Comparison of ENCODE assay signal across 13 cellular contexts in genomic region chr22:46750530-46750800, GRCh38. TPM values are rescaled to one million over a fixed set of nuclear protein-coding genes. Genes with fewer than 3 reads are reported as not detected.
A peak's percentile ranks its signal among the peaks of the same experiment; 100 is the strongest.
DNase-seq lines count a peak whose midpoint lies in the region; ATAC-seq and TF ChIP-seq lines count a peak whose summit lies in the region.
"Had no signal": no experiment of that assay in that cellular context is flagged by ENCODE, and none has a peak within 500 bp of the region (broad histone marks: within the 10 kb centered on the region; RNA-seq: fewer than 3 reads in every experiment).

No MANE protein-coding gene starts in this region.

- peak overlapping the region in 3 of 4 donors; percentile 38 to 60 (median 58) for H3K27ac ChIP-seq in tibial nerve
- H3K27ac ChIP-seq: KMS-11 had no signal

- WGBS in tibial nerve, 2 donors: 59 to 61% methylated on average over 5 of the region's 5 CpGs

- no peak for TF ChIP-seq EP300 in tibial nerve (IDR thresholded peaks at IDR 0.05)

- intact Hi-C loops in activated T-helper 2 cell treated with anti-CD3 and anti-CD28 coated beads, Interferon-gamma antibody, Interleukin-2, Interleukin-4, amounts not matched to agents 10 μg/mL and 5 μg/mL and 100 μg/mL, durations not matched to agents 14 hours and 24 hours and 36 hours (cut with micrococcal nuclease): no loop called here
- intact Hi-C loops in mucosa of descending colon (cut with DNase I, micrococcal nuclease): no loop called here

- H3K27me3 ChIP-seq in tibial nerve: peaks cover 0 to 15% of the 10 kb centered on the region in 2 donors

- peaks cover 24% of the 10 kb centered on the region for H3K4me1 Mint-ChIP-seq in activated naive CD8-positive, alpha-beta T cell treated with anti-CD3 and anti-CD28 coated beads, Interleukin-2, amount 10 ng/mL, durations not matched to agents 7 days and 5 days
- H3K4me1 Mint-ChIP-seq in activated naive CD8-positive, alpha-beta T cell treated with anti-CD3 and anti-CD28 coated beads for 36 hours: peaks cover 27% of the 10 kb centered on the region
- H3K4me1 Mint-ChIP-seq in activated T-helper 2 cell treated with anti-CD3 and anti-CD28 coated beads, Interferon-gamma antibody, Interleukin-2, Interleukin-4, amounts not matched to agents 10 μg/mL and 5 μg/mL and 100 μg/mL, durations not matched to agents 14 hours and 24 hours and 36 hours (ENCODE audit: low read depth): peaks cover 23% of the 10 kb centered on the region

- DNase-seq in activated naive CD8-positive, alpha-beta T cell treated with anti-CD3 and anti-CD28 coated beads, Interleukin-2, amount 10 ng/mL, durations not matched to agents 7 days and 5 days: no peak
- DNase-seq in activated naive CD8-positive, alpha-beta T cell treated with anti-CD3 and anti-CD28 coated beads for 36 hours: no peak
- DNase-seq in activated T-helper 2 cell treated with anti-CD3 and anti-CD28 coated beads, Interferon-gamma antibody, Interleukin-2, Interleukin-4, amounts not matched to agents 10 μg/mL and 5 μg/mL and 100 μg/mL, durations not matched to agents 14 hours and 24 hours and 36 hours (ENCODE audit: low spot score): no peak
- peak in 1 of 3 donors; percentile 50 for DNase-seq in mucosa of descending colon
- no peak for DNase-seq in tibial nerve (ENCODE audit: low spot score in 2 of 2)
- DNase-seq in HuH-7 (ENCODE audit: low spot score): no peak
- no peak for DNase-seq in stimulated activated naive CD4-positive, alpha-beta T cell (lab: John Stamatoyannopoulos, UW)
- DNase-seq: DMS53, NCI-H1694, NCI-H526 had no signal

- H3K27ac Mint-ChIP-seq in activated naive CD8-positive, alpha-beta T cell treated with anti-CD3 and anti-CD28 coated beads, Interleukin-2, amount 10 ng/mL, durations not matched to agents 7 days and 5 days: peak overlapping the region; percentile 97
- H3K27ac Mint-ChIP-seq in activated naive CD8-positive, alpha-beta T cell treated with anti-CD3 and anti-CD28 coated beads for 36 hours: no peak overlapping the region
- peak overlapping the region; percentile 85 for H3K27ac Mint-ChIP-seq in activated T-helper 2 cell treated with anti-CD3 and anti-CD28 coated beads, Interferon-gamma antibody, Interleukin-2, Interleukin-4, amounts not matched to agents 10 μg/mL and 5 μg/mL and 100 μg/mL, durations not matched to agents 14 hours and 24 hours and 36 hours
- H3K27ac Mint-ChIP-seq: nephron had no signal

- no peaks in the 10 kb centered on the region for H3K9me3 ChIP-seq in mucosa of descending colon
- no peaks in the 10 kb centered on the region for H3K9me3 ChIP-seq in tibial nerve

- H3K36me3 ChIP-seq in mucosa of descending colon (ENCODE audit: low read depth) (no peaks in the 10 kb centered on the region), tibial nerve (no peaks in the 10 kb centered on the region)

- H3K36me3 Mint-ChIP-seq in activated naive CD8-positive, alpha-beta T cell treated with anti-CD3 and anti-CD28 coated beads, Interleukin-2, amount 10 ng/mL, durations not matched to agents 7 days and 5 days: no peaks in the 10 kb centered on the region
- H3K36me3 Mint-ChIP-seq in activated naive CD8-positive, alpha-beta T cell treated with anti-CD3 and anti-CD28 coated beads for 36 hours: no peaks in the 10 kb centered on the region
- no peaks in the 10 kb centered on the region for H3K36me3 Mint-ChIP-seq in activated T-helper 2 cell treated with anti-CD3 and anti-CD28 coated beads, Interferon-gamma antibody, Interleukin-2, Interleukin-4, amounts not matched to agents 10 μg/mL and 5 μg/mL and 100 μg/mL, durations not matched to agents 14 hours and 24 hours and 36 hours (ENCODE audit: low read depth)

- TF ChIP-seq POLR2A in tibial nerve (IDR thresholded peaks at IDR 0.05): no peak

- H3K27me3 Mint-ChIP-seq in activated naive CD8-positive, alpha-beta T cell treated with anti-CD3 and anti-CD28 coated beads, Interleukin-2, amount 10 ng/mL, durations not matched to agents 7 days and 5 days: peaks cover 3% of the 10 kb centered on the region
- H3K27me3 Mint-ChIP-seq in activated naive CD8-positive, alpha-beta T cell treated with anti-CD3 and anti-CD28 coated beads for 36 hours: no peaks in the 10 kb centered on the region
- H3K27me3 Mint-ChIP-seq in activated T-helper 2 cell treated with anti-CD3 and anti-CD28 coated beads, Interferon-gamma antibody, Interleukin-2, Interleukin-4, amounts not matched to agents 10 μg/mL and 5 μg/mL and 100 μg/mL, durations not matched to agents 14 hours and 24 hours and 36 hours (ENCODE audit: low read depth): no peaks in the 10 kb centered on the region

- H3K4me3 ChIP-seq in mucosa of descending colon: no peak overlapping the region
- H3K4me3 ChIP-seq in tibial nerve: no peak overlapping the region

- TF ChIP-seq CTCF in mucosa of descending colon (IDR thresholded peaks at IDR 0.05): no peak
- no peak for TF ChIP-seq CTCF in tibial nerve (IDR thresholded peaks at IDR 0.05)

- ATAC-seq in activated naive CD8-positive, alpha-beta T cell treated with anti-CD3 and anti-CD28 coated beads, Interleukin-2, amount 10 ng/mL, durations not matched to agents 7 days and 5 days (ENCODE audit: low read depth): no peak
- peak; percentile 2 for ATAC-seq in mucosa of descending colon
- no peak for ATAC-seq in GM18517 (IDR thresholded peaks at IDR 0.05; ENCODE audit: unreplicated experiment)

- POLR2A ChIA-PET in activated naive CD8-positive, alpha-beta T cell treated with anti-CD3 and anti-CD28 coated beads, Interleukin-2, amount 10 ng/mL, durations not matched to agents 7 days and 5 days (lab: Charles Lee): interaction anchor here (2.4 to 4.2 kb wide), 4 partner anchors 11 to 41 kb away, joined by 10 to 55 read pairs (median 14); partner anchors contain the start of gene TBC1D22A

- peaks cover 40% of the 10 kb centered on the region for H3K4me1 ChIP-seq in mucosa of descending colon (ENCODE audit: low read depth)
- peaks cover 0 to 52% (median 44%) of the 10 kb centered on the region in 4 donors for H3K4me1 ChIP-seq in tibial nerve

- no peaks in the 10 kb centered on the region for H3K9me3 Mint-ChIP-seq in activated naive CD8-positive, alpha-beta T cell treated with anti-CD3 and anti-CD28 coated beads, Interleukin-2, amount 10 ng/mL, durations not matched to agents 7 days and 5 days
- H3K9me3 Mint-ChIP-seq in activated naive CD8-positive, alpha-beta T cell treated with anti-CD3 and anti-CD28 coated beads for 36 hours: no peaks in the 10 kb centered on the region
- H3K9me3 Mint-ChIP-seq in activated T-helper 2 cell treated with anti-CD3 and anti-CD28 coated beads, Interferon-gamma antibody, Interleukin-2, Interleukin-4, amounts not matched to agents 10 μg/mL and 5 μg/mL and 100 μg/mL, durations not matched to agents 14 hours and 24 hours and 36 hours: no peaks in the 10 kb centered on the region
- H3K9me3 Mint-ChIP-seq: nephron had no signal

- no peak overlapping the region for H3K4me3 Mint-ChIP-seq in activated naive CD8-positive, alpha-beta T cell treated with anti-CD3 and anti-CD28 coated beads, Interleukin-2, amount 10 ng/mL, durations not matched to agents 7 days and 5 days
- H3K4me3 Mint-ChIP-seq in activated naive CD8-positive, alpha-beta T cell treated with anti-CD3 and anti-CD28 coated beads for 36 hours: no peak overlapping the region
- no peak overlapping the region for H3K4me3 Mint-ChIP-seq in activated T-helper 2 cell treated with anti-CD3 and anti-CD28 coated beads, Interferon-gamma antibody, Interleukin-2, Interleukin-4, amounts not matched to agents 10 μg/mL and 5 μg/mL and 100 μg/mL, durations not matched to agents 14 hours and 24 hours and 36 hours (ENCODE audit: low read depth)
- H3K4me3 Mint-ChIP-seq: nephron had no signal

RNA-seq across cellular contexts. Expression of gene TBC1D22A, which starts 12.0 kb away (rescaled TPM):
- 10 to 100 TPM; 47.2 to 49.1 TPM for total RNA-seq in activated naive CD8-positive, alpha-beta T cell treated with anti-CD3 and anti-CD28 coated beads, Interleukin-2, amount 10 ng/mL, durations not matched to agents 7 days and 5 days
- total RNA-seq in activated naive CD8-positive, alpha-beta T cell treated with anti-CD3 and anti-CD28 coated beads for 36 hours: 10 to 100 TPM; 42.1 to 42.4 TPM
- total RNA-seq in activated T-helper 2 cell treated with anti-CD3 and anti-CD28 coated beads, Interferon-gamma antibody, Interleukin-2, Interleukin-4, amounts not matched to agents 10 μg/mL and 5 μg/mL and 100 μg/mL, durations not matched to agents 14 hours and 24 hours and 36 hours: 34.8 and 38.3 TPM in 2 replicates
- total RNA-seq in mucosa of descending colon (10 to 100 TPM; 35.6 to 51.9 (median 41.8) TPM), tibial nerve (10 to 100 TPM; 27.3 to 35.4 (median 29.3) TPM)

RNA-seq across cellular contexts. Expression of gene CERK, which starts 12.4 kb away (rescaled TPM):
- total RNA-seq in activated naive CD8-positive, alpha-beta T cell treated with anti-CD3 and anti-CD28 coated beads, Interleukin-2, amount 10 ng/mL, durations not matched to agents 7 days and 5 days: 10 to 100 TPM; 90.8 to 94.9 TPM
- total RNA-seq in activated naive CD8-positive, alpha-beta T cell treated with anti-CD3 and anti-CD28 coated beads for 36 hours: 10 to 100 TPM; 38.1 to 41.3 TPM
- total RNA-seq in activated T-helper 2 cell treated with anti-CD3 and anti-CD28 coated beads, Interferon-gamma antibody, Interleukin-2, Interleukin-4, amounts not matched to agents 10 μg/mL and 5 μg/mL and 100 μg/mL, durations not matched to agents 14 hours and 24 hours and 36 hours: 57.1 and 62.8 TPM in 2 replicates
- total RNA-seq in mucosa of descending colon: 10 to 100 TPM; 40.3 to 51.7 (median 50.0) TPM
- total RNA-seq in tibial nerve: 10 to 100 TPM; 20.3 to 42.0 (median 24.7) TPM
